Comparison of ENCODE assay signal across 28 cellular contexts in genomic region chr4:128444544-128445302, GRCh38.
"Had no signal": no experiment of that assay in that cellular context is flagged by ENCODE, and none has a peak within 500 bp of the region (broad histone marks: within the 10 kb centered on the region; RNA-seq: fewer than 3 reads in every experiment).

No MANE protein-coding gene starts in this region.

- H3K9ac ChIP-seq: SK-N-SH had no signal

- H3K4me2 ChIP-seq: SK-N-SH had no signal

- H3K27me3 ChIP-seq: ascending aorta, MG63, Peyer's patch, SJSA1 had no signal

- DNase-seq: activated CD4-positive, alpha-beta T cell treated with anti-CD3 and anti-CD28 coated beads for 36 hours; activated CD4-positive, alpha-beta T cell treated with anti-CD3 and anti-CD28 coated beads, Interleukin-2, amount 10 ng/mL, durations not matched to agents 7 days and 5 days; activated CD4-positive, alpha-beta T cell treated with anti-CD3 and anti-CD28 coated beads, Interleukin-2, amount 50 U/mL, for 48 hours; activated CD8-positive, alpha-beta T cell treated with anti-CD3 and anti-CD28 coated beads, Interleukin-2, amount 10 ng/mL, durations not matched to agents 7 days and 5 days; activated gamma-delta T cell; activated naive CD4-positive, alpha-beta T cell treated with Interleukin-2 at 50 U/mL for 16 hours; activated naive CD8-positive, alpha-beta T cell treated with anti-CD3 and anti-CD28 coated beads, Interleukin-2, amount 10 ng/mL, durations not matched to agents 7 days and 5 days; activated T-cell treated with anti-CD3 and anti-CD28 coated beads, Interleukin-2, amount 50 U/mL, for 24 hours; amygdala; caudate nucleus; cerebellar nuclear complex; MG63; NCI-H1048; NCI-H1105 treated with DMSO at 0.1 percent for 48 hours; NCI-H1436; NCI-H1694; NCI-H1930; NCI-H2081 treated with DMSO at 0.1 percent for 48 hours; NCI-H345; NCI-H524 treated with DMSO at 0.1 percent for 48 hours; Peyer's patch; RPMI8226; SHP77 treated with DMSO at 0.1 percent for 48 hours; SK-N-SH had no signal

- H3K36me3 ChIP-seq: ascending aorta, MG63, Peyer's patch, SJSA1 had no signal

- H3K27ac ChIP-seq: ascending aorta, Peyer's patch, SJSA1 had no signal

- ATAC-seq: activated CD4-positive, alpha-beta T cell treated with anti-CD3 and anti-CD28 coated beads for 36 hours; activated CD4-positive, CD25-positive, alpha-beta regulatory T cell treated with anti-CD3 and anti-CD28 coated beads, Interleukin-2, amount 50 U/mL, for 24 hours; activated CD8-positive, alpha-beta T cell treated with anti-CD3 and anti-CD28 coated beads, Interleukin-2, amount 10 ng/mL, durations not matched to agents 7 days and 5 days had no signal

- FAIRE-seq: TTC549 had no signal

- H3K4me1 ChIP-seq: ascending aorta, Peyer's patch, SJSA1 had no signal

- H3K4me3 ChIP-seq: ascending aorta, MG63, Peyer's patch, SJSA1 had no signal
